34 cellular contexts compared by ENCODE assay signal in genomic region chr3:107882881-107883280, GRCh38.
"Had no signal": no experiment of that assay in that cellular context is flagged by ENCODE, and none has a peak within 500 bp of the region (broad histone marks: within the 10 kb centered on the region; RNA-seq: fewer than 3 reads in every experiment).

No MANE protein-coding gene starts in this region.

- H3K9ac ChIP-seq: KMS-11 had no signal

- H3K36me3 ChIP-seq: ascending aorta, cardiac muscle cell had no signal

- H3K27me3 Mint-ChIP-seq: activated CD4-positive, alpha-beta T cell treated with anti-CD3 and anti-CD28 coated beads for 36 hours; activated CD4-positive, alpha-beta T cell treated with anti-CD3 and anti-CD28 coated beads, Interleukin-2, amount 10 ng/mL, durations not matched to agents 7 days and 5 days; activated naive CD4-positive, alpha-beta T cell treated with anti-CD3 and anti-CD28 coated beads, Interleukin-2, amount 50 U/mL, for 24 hours; activated T-cell treated with anti-CD3 and anti-CD28 coated beads, Interleukin-2, amount 50 U/mL, for 24 hours had no signal

- H3K27ac ChIP-seq: cardiac muscle cell, KMS-11, PC-9, RWPE1, VCaP had no signal

- H3K4me2 ChIP-seq: KMS-11, PC-9 had no signal

- H3K9me3 ChIP-seq: ascending aorta had no signal

- H3K4me3 ChIP-seq: ascending aorta, cardiac muscle cell, PC-9 had no signal

- H3K4me3 Mint-ChIP-seq: activated CD4-positive, alpha-beta T cell treated with anti-CD3 and anti-CD28 coated beads for 36 hours; activated CD4-positive, alpha-beta T cell treated with anti-CD3 and anti-CD28 coated beads, Interleukin-2, amount 10 ng/mL, durations not matched to agents 7 days and 5 days; activated CD8-positive, alpha-beta T cell treated with anti-CD3 and anti-CD28 coated beads, Interleukin-2, amount 10 ng/mL, durations not matched to agents 7 days and 5 days; activated naive CD4-positive, alpha-beta T cell treated with anti-CD3 and anti-CD28 coated beads, Interleukin-2, amount 50 U/mL, for 24 hours; activated naive CD8-positive, alpha-beta T cell treated with anti-CD3 and anti-CD28 coated beads, Interleukin-2, amount 10 ng/mL, durations not matched to agents 7 days and 5 days; activated T-cell treated with anti-CD3 and anti-CD28 coated beads, Interleukin-2, amount 50 U/mL, for 24 hours had no signal

- H3K27ac Mint-ChIP-seq: activated CD4-positive, alpha-beta T cell treated with anti-CD3 and anti-CD28 coated beads for 36 hours; activated CD4-positive, alpha-beta T cell treated with anti-CD3 and anti-CD28 coated beads, Interleukin-2, amount 10 ng/mL, durations not matched to agents 7 days and 5 days; activated CD8-positive, alpha-beta T cell treated with anti-CD3 and anti-CD28 coated beads, Interleukin-2, amount 10 ng/mL, durations not matched to agents 7 days and 5 days; activated naive CD4-positive, alpha-beta T cell treated with anti-CD3 and anti-CD28 coated beads, Interleukin-2, amount 50 U/mL, for 24 hours; activated naive CD8-positive, alpha-beta T cell treated with anti-CD3 and anti-CD28 coated beads, Interleukin-2, amount 10 ng/mL, durations not matched to agents 7 days and 5 days; activated T-cell treated with anti-CD3 and anti-CD28 coated beads, Interleukin-2, amount 50 U/mL, for 24 hours; activated T-helper 2 cell treated with anti-CD3 and anti-CD28 coated beads, Interferon-gamma antibody, Interleukin-2, Interleukin-4, amounts not matched to agents 10 μg/mL and 5 μg/mL and 100 μg/mL, durations not matched to agents 14 hours and 24 hours and 36 hours had no signal

- DNase-seq: activated CD4-positive, alpha-beta T cell treated with anti-CD3 and anti-CD28 coated beads for 36 hours; activated CD4-positive, alpha-beta T cell treated with anti-CD3 and anti-CD28 coated beads, Interleukin-2, amount 10 ng/mL, durations not matched to agents 7 days and 5 days; activated CD4-positive, alpha-beta T cell treated with anti-CD3 and anti-CD28 coated beads, Interleukin-2, amount 50 U/mL, for 48 hours; activated CD4-positive, CD25-positive, alpha-beta regulatory T cell; activated CD8-positive, alpha-beta T cell treated with anti-CD3 and anti-CD28 coated beads, Interleukin-2, amount 10 ng/mL, durations not matched to agents 7 days and 5 days; activated gamma-delta T cell; activated naive CD4-positive, alpha-beta T cell treated with Interleukin-2 at 50 U/mL for 16 hours; activated naive CD8-positive, alpha-beta T cell treated with anti-CD3 and anti-CD28 coated beads, Interleukin-2, amount 10 ng/mL, durations not matched to agents 7 days and 5 days; activated T-cell treated with anti-CD3 and anti-CD28 coated beads, Interleukin-2, amount 50 U/mL, for 24 hours; amygdala; NCI-H1092 treated with DMSO at 0.1 percent for 48 hours; NCI-H1417; NCI-H146; NCI-H187; NCI-H2029 treated with DMSO at 0.1 percent for 48 hours; NCI-H2107; NCI-H2171; NCI-H510A; NCI-H526; NCI-H748 treated with DMSO at 0.1 percent for 48 hours; PC-9; SIG-M5; SW 1271; T-helper 1 cell; T-helper 2 cell; T-helper 9 cell had no signal

- ATAC-seq: activated CD4-positive, alpha-beta T cell treated with anti-CD3 and anti-CD28 coated beads for 36 hours; activated CD8-positive, alpha-beta T cell treated with anti-CD3 and anti-CD28 coated beads, Interleukin-2, amount 10 ng/mL, durations not matched to agents 7 days and 5 days; Right ventricle myocardium inferior had no signal

- H3K27me3 ChIP-seq: ascending aorta, cardiac muscle cell had no signal

- H2AFZ ChIP-seq: PC-9 had no signal

- H3K36me3 Mint-ChIP-seq: activated naive CD4-positive, alpha-beta T cell treated with anti-CD3 and anti-CD28 coated beads, Interleukin-2, amount 50 U/mL, for 24 hours; activated naive CD8-positive, alpha-beta T cell treated with anti-CD3 and anti-CD28 coated beads, Interleukin-2, amount 10 ng/mL, durations not matched to agents 7 days and 5 days had no signal

- H3K4me1 Mint-ChIP-seq: activated CD4-positive, alpha-beta T cell treated with anti-CD3 and anti-CD28 coated beads for 36 hours; activated CD4-positive, alpha-beta T cell treated with anti-CD3 and anti-CD28 coated beads, Interleukin-2, amount 10 ng/mL, durations not matched to agents 7 days and 5 days; activated naive CD4-positive, alpha-beta T cell treated with anti-CD3 and anti-CD28 coated beads, Interleukin-2, amount 50 U/mL, for 24 hours; activated naive CD8-positive, alpha-beta T cell treated with anti-CD3 and anti-CD28 coated beads, Interleukin-2, amount 10 ng/mL, durations not matched to agents 7 days and 5 days had no signal

- H3K9me3 Mint-ChIP-seq: activated CD4-positive, alpha-beta T cell treated with anti-CD3 and anti-CD28 coated beads, Interleukin-2, amount 10 ng/mL, durations not matched to agents 7 days and 5 days; activated naive CD4-positive, alpha-beta T cell treated with anti-CD3 and anti-CD28 coated beads, Interleukin-2, amount 50 U/mL, for 24 hours; activated naive CD8-positive, alpha-beta T cell treated with anti-CD3 and anti-CD28 coated beads, Interleukin-2, amount 10 ng/mL, durations not matched to agents 7 days and 5 days; activated T-cell treated with anti-CD3 and anti-CD28 coated beads, Interleukin-2, amount 50 U/mL, for 24 hours; activated T-helper 2 cell treated with anti-CD3 and anti-CD28 coated beads, Interferon-gamma antibody, Interleukin-2, Interleukin-4, amounts not matched to agents 10 μg/mL and 5 μg/mL and 100 μg/mL, durations not matched to agents 14 hours and 24 hours and 36 hours had no signal
